25 cellular contexts compared by ENCODE assay signal in genomic region chr1:112064344-112064743, GRCh38.
DNase-seq lines count a peak whose midpoint lies in the region; ATAC-seq and TF ChIP-seq lines count a peak whose summit lies in the region.
"Had no signal": no experiment of that assay in that cellular context is flagged by ENCODE, and none has a peak within 500 bp of the region (broad histone marks: within the 10 kb centered on the region; RNA-seq: fewer than 3 reads in every experiment).

No MANE protein-coding gene starts in this region.

- BruUV-seq in OCI-LY7 (replicated peaks; lab: Mats Ljungman, UMichigan), result no TSS peak

- H4K20me1 ChIP-seq in OCI-LY7 (ENCODE audit: insufficient read depth, low read length), result no peaks in the 10 kb centered on the region

- POLR2A ChIA-PET in OCI-LY7 (lab: Charles Lee), result interaction anchor here (0.5 to 0.7 kb wide), 3 partner anchors 241 to 398 kb away, joined by 3 to 5 read pairs (median 3); no protein-coding TSS in a partner anchor

- no peak overlapping the region for H3K27ac ChIP-seq in OCI-LY7 (ENCODE audit: low read depth, low read length, poor library complexity, severe bottlenecking)
- H3K27ac ChIP-seq: brain microvascular endothelial cell, esophagus muscularis mucosa, parathyroid adenoma, VCaP had no signal

- intact Hi-C loops in OCI-LY7 (cut with micrococcal nuclease; ENCODE audit: unreplicated experiment), result no loop called here

- no peaks in the 10 kb centered on the region for H3K79me2 ChIP-seq in OCI-LY7 (ENCODE audit: insufficient read depth, low read depth, low read length)
- H3K79me2 ChIP-seq: parathyroid adenoma had no signal

- H3K4me3 Mint-ChIP-seq in stimulated activated memory B cell treated with anti-CD40 and anti-IgM and Interleukin-4, amounts not matched to agents 10 μg/mL and 1 μg/mL and 100 μg/mL, for 72 hours, result no peak overlapping the region
- H3K4me3 Mint-ChIP-seq: activated CD4-positive, alpha-beta T cell treated with anti-CD3 and anti-CD28 coated beads, Interleukin-2, amount 10 ng/mL, durations not matched to agents 7 days and 5 days; activated naive CD4-positive, alpha-beta T cell treated with anti-CD3 and anti-CD28 coated beads for 36 hours; activated T-cell treated with anti-CD3 and anti-CD28 coated beads, Interleukin-2, amount 50 U/mL, for 72 hours; effector memory CD8-positive, alpha-beta T cell; nephron had no signal

- no peaks in the 10 kb centered on the region for H3K36me3 Mint-ChIP-seq in stimulated activated memory B cell treated with anti-CD40 and anti-IgM and Interleukin-4, amounts not matched to agents 10 μg/mL and 1 μg/mL and 100 μg/mL, for 72 hours

- peaks cover 47% of the 10 kb centered on the region for H3K27me3 Mint-ChIP-seq in stimulated activated memory B cell treated with anti-CD40 and anti-IgM and Interleukin-4, amounts not matched to agents 10 μg/mL and 1 μg/mL and 100 μg/mL, for 72 hours

- peak overlapping the region; percentile 39 for H3K27ac Mint-ChIP-seq in stimulated activated memory B cell treated with anti-CD40 and anti-IgM and Interleukin-4, amounts not matched to agents 10 μg/mL and 1 μg/mL and 100 μg/mL, for 72 hours
- H3K27ac Mint-ChIP-seq: activated CD4-positive, alpha-beta T cell treated with anti-CD3 and anti-CD28 coated beads, Interleukin-2, amount 10 ng/mL, durations not matched to agents 7 days and 5 days; activated naive CD4-positive, alpha-beta T cell treated with anti-CD3 and anti-CD28 coated beads for 36 hours; activated T-cell treated with anti-CD3 and anti-CD28 coated beads, Interleukin-2, amount 50 U/mL, for 72 hours; effector memory CD8-positive, alpha-beta T cell; nephron had no signal

- peaks cover 30% of the 10 kb centered on the region for H3K4me1 ChIP-seq in OCI-LY7 (ENCODE audit: insufficient read depth, low read length, poor library complexity, severe bottlenecking)
- H3K4me1 ChIP-seq: esophagus muscularis mucosa, parathyroid adenoma had no signal

- CTCF ChIA-PET in OCI-LY7 (lab: Charles Lee; ENCODE audit: unreplicated experiment), result no interaction called here

- H3K4me2 ChIP-seq in OCI-LY7 (ENCODE audit: low read length), result peak overlapping the region; percentile 45

- ATAC-seq in GM18909 (IDR thresholded peaks at IDR 0.05; ENCODE audit: poor library complexity, unreplicated experiment) (peak; percentile 65), HG02759 (IDR thresholded peaks at IDR 0.05; ENCODE audit: unreplicated experiment) (peak; percentile 78), GM19324 (IDR thresholded peaks at IDR 0.05; ENCODE audit: low FRiP score, unreplicated experiment) (no peak), GM21381 (IDR thresholded peaks at IDR 0.05; ENCODE audit: unreplicated experiment) (no peak)
- ATAC-seq in stimulated activated memory B cell treated with anti-CD40 and anti-IgM and Interleukin-4, amounts not matched to agents 10 μg/mL and 1 μg/mL and 100 μg/mL, for 72 hours, result peak; percentile 90
- ATAC-seq: activated T-cell treated with anti-CD3 and anti-CD28 coated beads, Interleukin-2, amount 50 U/mL, for 72 hours; effector memory CD8-positive, alpha-beta T cell; HCT116 had no signal

- H3K9me3 ChIP-seq in OCI-LY7 (ENCODE audit: low read length), result no peaks in the 10 kb centered on the region
- H3K9me3 ChIP-seq: esophagus muscularis mucosa, spleen had no signal

- H3K9me2 ChIP-seq in OCI-LY7 (ENCODE audit: insufficient read depth, low read length), result no peaks in the 10 kb centered on the region

- no peak overlapping the region for H3K4me3 ChIP-seq in OCI-LY7 (ENCODE audit: low read depth, low read length, poor library complexity, severe bottlenecking)
- H3K4me3 ChIP-seq: esophagus muscularis mucosa, spleen had no signal

- no peaks in the 10 kb centered on the region for H3K9me3 Mint-ChIP-seq in stimulated activated memory B cell treated with anti-CD40 and anti-IgM and Interleukin-4, amounts not matched to agents 10 μg/mL and 1 μg/mL and 100 μg/mL, for 72 hours
- H3K9me3 Mint-ChIP-seq: activated CD4-positive, alpha-beta T cell treated with anti-CD3 and anti-CD28 coated beads, Interleukin-2, amount 10 ng/mL, durations not matched to agents 7 days and 5 days; activated naive CD4-positive, alpha-beta T cell treated with anti-CD3 and anti-CD28 coated beads for 36 hours; activated T-cell treated with anti-CD3 and anti-CD28 coated beads, Interleukin-2, amount 50 U/mL, for 72 hours; effector memory CD8-positive, alpha-beta T cell; nephron had no signal

- H3K4me1 Mint-ChIP-seq in stimulated activated memory B cell treated with anti-CD40 and anti-IgM and Interleukin-4, amounts not matched to agents 10 μg/mL and 1 μg/mL and 100 μg/mL, for 72 hours, result peaks cover 31% of the 10 kb centered on the region
- H3K4me1 Mint-ChIP-seq: activated CD4-positive, alpha-beta T cell treated with anti-CD3 and anti-CD28 coated beads, Interleukin-2, amount 10 ng/mL, durations not matched to agents 7 days and 5 days; nephron had no signal

- no peaks in the 10 kb centered on the region for H3K36me3 ChIP-seq in OCI-LY7 (ENCODE audit: insufficient read depth, low read length)
- H3K36me3 ChIP-seq: brain microvascular endothelial cell, esophagus muscularis mucosa, spleen had no signal

- peak; percentile 73 for DNase-seq in OCI-LY7 (ENCODE audit: low spot score)
- DNase-seq in GOT3 (lab: John Stamatoyannopoulos, UW), result no peak
- DNase-seq: activated CD4-positive, alpha-beta T cell treated with anti-CD3 and anti-CD28 coated beads, Interleukin-2, amount 10 ng/mL, durations not matched to agents 7 days and 5 days; activated naive CD4-positive, alpha-beta T cell treated with anti-CD3 and anti-CD28 coated beads for 36 hours; activated T-cell treated with anti-CD3 and anti-CD28 coated beads, Interleukin-2, amount 50 U/mL, for 72 hours; brain microvascular endothelial cell; effector memory CD8-positive, alpha-beta T cell; foreskin melanocyte; KBM-7; NCI-H1436 treated with DMSO at 0.1 percent for 48 hours; OCI-M1; right cardiac atrium; spleen; stimulated activated CD4-positive, alpha-beta T cell treated with anti-CD3 and anti-CD28 coated beads, Interleukin-4, amount 100 ng/mL, for 1 hour; stimulated activated naive CD4-positive, alpha-beta T cell had no signal

- H2AFZ ChIP-seq in OCI-LY7 (ENCODE audit: low read length), result 0 out of 2 replicates have a peak overlapping the region, but pooled peaks have one; percentile 11

- no peak for TF ChIP-seq CTCF in OCI-LY7 (conservative IDR thresholded peaks at IDR 0.05; ENCODE audit: low read length)

Comparison
In these comparisons a context has a peak if more than half of its experiments do, and no peak if none do; other contexts are left out.
1. ATAC-seq: peak in GM18909 (single experiment), HG02759 (single experiment) and stimulated activated memory B cell treated with anti-CD40 and anti-IgM and Interleukin-4, amounts not matched to agents 10 μg/mL and 1 μg/mL and 100 μg/mL, for 72 hours (single experiment); none in GM19324 (single experiment) and GM21381 (single experiment).